ENCODE assay signal across 1 cellular context in genomic region chr20:10922941-10923340, GRCh38.
TF ChIP-seq lines count a peak whose summit lies in the region.

No MANE protein-coding gene starts in this region.

TF ChIP-seq in IMR-90, 13 proteins besides CTCF, POLR2A, EP300 and RAD21:
- TF ChIP-seq MAFK (IDR thresholded peaks at IDR 0.05; ENCODE audit: low read depth, low read length) (peak; percentile 50; the same call in 1 of the 2 replicates), RFX5 (IDR thresholded peaks at IDR 0.05; ENCODE audit: low read depth, low read length) (no peak), SMC3 (IDR thresholded peaks at IDR 0.05; ENCODE audit: low read depth, low read length) (0 out of 2 replicates have a peak, but pooled peaks have one; percentile 4), RCOR1 (IDR thresholded peaks at IDR 0.05; ENCODE audit: insufficient replicate concordance, low read length) (peak; percentile 68), BHLHE40 (IDR thresholded peaks at IDR 0.05; ENCODE audit: low read depth, low read length) (peak; percentile 87), MAZ (IDR thresholded peaks at IDR 0.05; ENCODE audit: borderline replicate concordance, low read depth, low read length) (no peak), FOS (IDR thresholded peaks at IDR 0.05; ENCODE audit: low read depth, low read length) (peak; percentile 95), ELK1 (IDR thresholded peaks at IDR 0.05; ENCODE audit: borderline replicate concordance, low read depth, low read length) (no peak), CHD1 (IDR thresholded peaks at IDR 0.05; ENCODE audit: low read depth, low read length) (no peak), CEBPB (IDR thresholded peaks at IDR 0.05; ENCODE audit: low read depth, low read length) (peak; percentile 32; the same call in 1 of the 2 replicates), MXI1 (IDR thresholded peaks at IDR 0.05; ENCODE audit: borderline replicate concordance, low read depth, low read length) (no peak), USF2 (IDR thresholded peaks at IDR 0.05; ENCODE audit: low read depth, low read length) (no peak), NFE2L2 (IDR thresholded peaks at IDR 0.05; ENCODE audit: low read depth, low read length) (peak; percentile 52; the same call in 1 of the 2 replicates)
TF ChIP-seq in IMR-90: peak in this region for 7.
